ENCODE assay signal across 10 cellular contexts in the genomic region with DNA sequence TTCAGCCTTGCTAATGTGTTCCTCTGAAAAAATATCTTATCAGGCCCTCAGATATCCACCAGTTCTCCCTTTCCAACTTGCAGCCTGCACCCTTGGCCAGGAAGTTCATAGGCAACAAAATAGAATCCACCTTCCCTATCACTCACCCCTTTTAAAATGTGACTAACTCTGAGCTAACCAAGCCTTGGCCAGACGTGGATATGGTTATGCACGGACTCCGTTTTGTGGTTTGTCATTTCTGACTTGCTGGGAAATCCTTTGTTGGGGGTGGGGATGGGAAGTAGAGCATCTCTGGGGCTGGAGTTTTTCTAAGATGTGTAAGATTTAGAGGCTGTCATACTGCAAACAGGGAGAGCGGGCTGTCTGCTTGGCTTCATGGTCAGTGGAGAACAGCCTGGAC.
DNase-seq lines count a peak whose midpoint lies in the region; ATAC-seq and TF ChIP-seq lines count a peak whose summit lies in the region.
"Had no signal": no experiment of that assay in that cellular context is flagged by ENCODE, and none has a peak within 500 bp of the region (broad histone marks: within the 10 kb centered on the region; RNA-seq: fewer than 3 reads in every experiment).

No MANE protein-coding gene starts in this region.

- no peaks in the 10 kb centered on the region for H3K27me3 ChIP-seq in brain microvascular endothelial cell (replicated peaks)

- peak; percentile 86 for DNase-seq in AG08395 (ENCODE audit: low spot score)
- DNase-seq in HS-5 (ENCODE audit: low read depth) = peak; percentile 92
- peak; percentile 97 for DNase-seq in brain microvascular endothelial cell
- DNase-seq in mesothelial cell of epicardium (ENCODE audit: low spot score in 2 of 2, unreplicated experiment in 2 of 2) = no peak
- DNase-seq in NCI-H526 treated with DMSO at 0.1 percent for 48 hours (lab: John Stamatoyannopoulos, UW) = no peak
- no peak for DNase-seq in endothelial cell (ENCODE audit: low spot score)
- DNase-seq in DMS153 (lab: John Stamatoyannopoulos, UW) = no peak

- no peaks in the 10 kb centered on the region for H3K27me3 Mint-ChIP-seq in mesothelial cell of epicardium (ENCODE audit: low read depth)
- H3K27me3 Mint-ChIP-seq in endothelial cell (ENCODE audit: unreplicated experiment) = peaks cover 5% of the 10 kb centered on the region

- H3K4me1 Mint-ChIP-seq in mesothelial cell of epicardium (peaks cover 48% of the 10 kb centered on the region), endothelial cell (ENCODE audit: unreplicated experiment) (peaks cover 5% of the 10 kb centered on the region)

- TF ChIP-seq CTCF in brain microvascular endothelial cell (IDR thresholded peaks at IDR 0.05; ENCODE audit: low read depth, low read length, missing control alignments) (no peak), mesothelial cell of epicardium (IDR thresholded peaks at IDR 0.05; ENCODE audit: unreplicated experiment) (no peak), endothelial cell (IDR thresholded peaks at IDR 0.05; ENCODE audit: unreplicated experiment) (no peak)

- H3K27ac ChIP-seq in brain microvascular endothelial cell = peak overlapping the region; percentile 100
- H3K27ac ChIP-seq: KMS-11, parathyroid adenoma had no signal

- H3K27ac Mint-ChIP-seq in mesothelial cell of epicardium (peak overlapping the region; percentile 89), endothelial cell (ENCODE audit: unreplicated experiment) (no peak overlapping the region)

- peaks cover 60% of the 10 kb centered on the region for H3K36me3 ChIP-seq in brain microvascular endothelial cell (replicated peaks)

- in situ Hi-C loops in brain microvascular endothelial cell (cut with HindIII; ENCODE audit: low pct_ligation_motif_present, low sequenced_read_pairs) = no loop called here

- H3K36me3 Mint-ChIP-seq in mesothelial cell of epicardium = peaks cover 3% of the 10 kb centered on the region
- no peaks in the 10 kb centered on the region for H3K36me3 Mint-ChIP-seq in endothelial cell (ENCODE audit: low read depth, unreplicated experiment)

- H3K4me3 ChIP-seq in brain microvascular endothelial cell (ENCODE audit: low read depth, low read length) = no peak overlapping the region

- H3K9me3 Mint-ChIP-seq in mesothelial cell of epicardium = no peaks in the 10 kb centered on the region
- no peaks in the 10 kb centered on the region for H3K9me3 Mint-ChIP-seq in endothelial cell (ENCODE audit: unreplicated experiment)

- no peak for ATAC-seq in HG02588 (IDR thresholded peaks at IDR 0.05; ENCODE audit: unreplicated experiment)

- H3K4me3 Mint-ChIP-seq in mesothelial cell of epicardium (no peak overlapping the region), endothelial cell (ENCODE audit: unreplicated experiment) (no peak overlapping the region)

Comparison
In these comparisons a context has a peak if more than half of its experiments do, and no peak if none do; other contexts are left out.
1. DNase-seq: peak in AG08395 (single experiment), HS-5 (single experiment) and brain microvascular endothelial cell (single experiment); none in mesothelial cell of epicardium (0 of 2), NCI-H526 treated with DMSO at 0.1 percent for 48 hours (single experiment), endothelial cell (single experiment) and DMS153 (single experiment).